Comparison of ENCODE assay signal across 8 cellular contexts in genomic region chr1:162790985-162791357, GRCh38. TPM values are rescaled to one million over a fixed set of nuclear protein-coding genes. Genes with fewer than 3 reads are reported as not detected.
DNase-seq lines count a peak whose midpoint lies in the region; ATAC-seq, FAIRE-seq and TF ChIP-seq lines count a peak whose summit lies in the region.
"Not testable (repeated sequence)": the region's sequence is repeated elsewhere in the genome, so short reads cannot be mapped to it uniquely, and the experiment has no call there.

No MANE protein-coding gene starts in this region.

- CTCF ChIA-PET in CD8-positive, alpha-beta memory T cell (lab: Charles Lee); naive thymus-derived CD4-positive, alpha-beta T cell (lab: Charles Lee): not testable (repeated sequence)

- not testable (repeated sequence) for H3K9me3 ChIP-seq in CD8-positive, alpha-beta memory T cell (ENCODE audit: low read length); T-helper 17 cell (ENCODE audit: control insufficient read depth, low read length, poor library complexity, severe bottlenecking); naive thymus-derived CD4-positive, alpha-beta T cell (ENCODE audit: control insufficient read depth in 2 of 3, low read length in 3 of 3); stomach

- peak overlapping the region; percentile 81 for H3K27ac ChIP-seq in CD8-positive, alpha-beta memory T cell (ENCODE audit: low read depth, low read length)
- H3K27ac ChIP-seq in naive thymus-derived CD4-positive, alpha-beta T cell (ENCODE audit: low read depth, low read length): peak overlapping the region; percentile 78
- peak overlapping the region in 4 of 5 donors; percentile 87 to 91 (median 88) for H3K27ac ChIP-seq in stomach

- not testable (repeated sequence) for TF ChIP-seq EP300 in stomach (IDR thresholded peaks at IDR 0.05)

- H3K27me3 Mint-ChIP-seq in CD8-positive, alpha-beta memory T cell; T-helper 17 cell; naive thymus-derived CD4-positive, alpha-beta T cell: not testable (repeated sequence)

- FAIRE-seq in bronchial epithelial cell (lab: Jason Lieb, UNC): not testable (repeated sequence)

- DNase-seq in CD8-positive, alpha-beta memory T cell: peak in 1 of 5 donors; percentile 10
- DNase-seq in NCI-H2171 treated with DMSO at 0.1 percent for 48 hours (lab: John Stamatoyannopoulos, UW) (peak; percentile 74), bronchial epithelial cell (ENCODE audit: low read depth) (peak; percentile 67)
- not testable (repeated sequence) for DNase-seq in T-helper 17 cell, left cardiac atrium, stomach
- peak in 2 of 9 donors; percentile 6 to 11 for DNase-seq in naive thymus-derived CD4-positive, alpha-beta T cell

- POLR2A ChIA-PET in CD8-positive, alpha-beta memory T cell (lab: Charles Lee); naive thymus-derived CD4-positive, alpha-beta T cell (lab: Charles Lee): not testable (repeated sequence)

- not testable (repeated sequence) for H3K9me3 Mint-ChIP-seq in CD8-positive, alpha-beta memory T cell; naive thymus-derived CD4-positive, alpha-beta T cell

- peak; percentile 7 for ATAC-seq in HG03342 (IDR thresholded peaks at IDR 0.05; ENCODE audit: unreplicated experiment)
- not testable (repeated sequence) for ATAC-seq in T-helper 17 cell; naive thymus-derived CD4-positive, alpha-beta T cell
- peak; percentile 14 to 44 for ATAC-seq in left cardiac atrium

- H3K36me3 Mint-ChIP-seq in CD8-positive, alpha-beta memory T cell: peaks cover 0 to 28% (median 6%) of the 10 kb centered on the region in 3 donors
- not testable (repeated sequence) for H3K36me3 Mint-ChIP-seq in T-helper 17 cell (ENCODE audit: low read depth)
- H3K36me3 Mint-ChIP-seq in naive thymus-derived CD4-positive, alpha-beta T cell: peaks cover 0 to 11% (median 0%) of the 10 kb centered on the region in 5 donors

- not testable (repeated sequence) for TF ChIP-seq POLR2A in stomach (IDR thresholded peaks at IDR 0.05)

- H3K4me1 ChIP-seq in CD8-positive, alpha-beta memory T cell (ENCODE audit: insufficient read depth, low read length); naive thymus-derived CD4-positive, alpha-beta T cell (ENCODE audit: control insufficient read depth in 2 of 2, insufficient read depth in 2 of 2, low read length in 2 of 2): not testable (repeated sequence)
- H3K4me1 ChIP-seq in stomach: peaks cover 0 to 12% (median 5%) of the 10 kb centered on the region in 4 donors

- H3K27ac Mint-ChIP-seq in CD8-positive, alpha-beta memory T cell: peak overlapping the region; percentile 96 to 99 (median 98)
- H3K27ac Mint-ChIP-seq in T-helper 17 cell: peak overlapping the region; percentile 92
- H3K27ac Mint-ChIP-seq in naive thymus-derived CD4-positive, alpha-beta T cell: peak overlapping the region; percentile 85 to 98 (median 96)

- H3K36me3 ChIP-seq in CD8-positive, alpha-beta memory T cell (ENCODE audit: insufficient read depth, low read length); bronchial epithelial cell (ENCODE audit: control insufficient read depth, insufficient read depth, low read length); naive thymus-derived CD4-positive, alpha-beta T cell (ENCODE audit: control insufficient read depth in 2 of 3, insufficient read depth in 3 of 3, low read length in 3 of 3): not testable (repeated sequence)
- H3K36me3 ChIP-seq in stomach: peaks cover 0 to 12% (median 4%) of the 10 kb centered on the region in 4 donors

- not testable (repeated sequence) for H3K27me3 ChIP-seq in CD8-positive, alpha-beta memory T cell (ENCODE audit: insufficient read depth, low read length, poor library complexity, severe bottlenecking); bronchial epithelial cell (ENCODE audit: control insufficient read depth, insufficient read depth, low read length); naive thymus-derived CD4-positive, alpha-beta T cell (ENCODE audit: control insufficient read depth in 2 of 2, insufficient read depth in 2 of 2, low read length in 2 of 2); stomach

- not testable (repeated sequence) for TF ChIP-seq CTCF in bronchial epithelial cell (IDR thresholded peaks at IDR 0.05; ENCODE audit: insufficient read depth, low read length, severe bottlenecking); stomach (IDR thresholded peaks at IDR 0.05)

- peaks cover 11 to 35% (median 12%) of the 10 kb centered on the region in 3 donors for H3K4me1 Mint-ChIP-seq in CD8-positive, alpha-beta memory T cell
- H3K4me1 Mint-ChIP-seq in T-helper 17 cell: not testable (repeated sequence)
- peaks cover 0 to 28% (median 9%) of the 10 kb centered on the region in 7 donors for H3K4me1 Mint-ChIP-seq in naive thymus-derived CD4-positive, alpha-beta T cell

- peak overlapping the region; percentile 55 for H3K4me3 ChIP-seq in CD8-positive, alpha-beta memory T cell (ENCODE audit: low read length)
- H3K4me3 ChIP-seq in bronchial epithelial cell (ENCODE audit: low read depth, low read length) (peak overlapping the region; percentile 49), stomach (peak overlapping the region; percentile 40 to 50 (median 46))
- H3K4me3 ChIP-seq in naive thymus-derived CD4-positive, alpha-beta T cell (ENCODE audit: low read length): peak overlapping the region; percentile 54

- H3K4me3 Mint-ChIP-seq in CD8-positive, alpha-beta memory T cell: peak overlapping the region; percentile 93 to 99 (median 94)
- H3K4me3 Mint-ChIP-seq in T-helper 17 cell: peak overlapping the region; percentile 89
- peak overlapping the region; percentile 85 to 95 (median 92) for H3K4me3 Mint-ChIP-seq in naive thymus-derived CD4-positive, alpha-beta T cell

- 0 to 4% (median 0%) methylated on average over 3 to 7 of the region's 8 CpGs for WGBS in stomach, 5 donors

- intact Hi-C loops in left cardiac atrium (cut with DNase I): loop anchor here in 1 of 2 donors (10.0 kb wide), 1 partner anchor 176 kb away; no protein-coding TSS in a partner anchor
- intact Hi-C loops in naive thymus-derived CD4-positive, alpha-beta T cell (cut with micrococcal nuclease): loop anchor here (1.0 to 5.0 kb wide), 3 partner anchors 229 to 530 kb away; partner anchors contain the start of genes UAP1 (in 2 of the 2) and NUF2 (in 1 of the 2)
- intact Hi-C loops in stomach (cut with DNase I; ENCODE audit: low total_unique reads): not testable (repeated sequence)

RNA-seq across cellular contexts. Expression of gene HSD17B7, which starts 0.5 kb away (rescaled TPM):
- 10 to 100 TPM; 18.7 to 20.4 TPM for total RNA-seq in CD8-positive, alpha-beta memory T cell
- 22.6 TPM for polyA plus RNA-seq in CD8-positive, alpha-beta memory T cell
- 10 to 100 TPM; 13.3 to 18.1 TPM for total RNA-seq in T-helper 17 cell
- 20.2 and 20.5 TPM in 2 replicates for total RNA-seq in bronchial epithelial cell
- total RNA-seq in left cardiac atrium: 1 to 10 TPM; 6.2 to 8.6 TPM
- 10 to 100 TPM; 19.3 to 34.1 (median 23.5) TPM for total RNA-seq in naive thymus-derived CD4-positive, alpha-beta T cell
- 10 to 100 TPM; 19.8 to 29.0 TPM for polyA plus RNA-seq in naive thymus-derived CD4-positive, alpha-beta T cell
- total RNA-seq in stomach: 10 to 100 TPM in 3 of 5 donors, 1 to 10 TPM in 2; 2.3 to 75.9 (median 30.8) TPM
- 10 to 100 TPM in 2 of 3 donors, 1 to 10 TPM in 1; 6.5 to 12.1 (median 11.8) TPM for polyA plus RNA-seq in stomach
